Comparison of ENCODE assay signal across 11 cellular contexts in genomic region chr14:19993438-19993837, GRCh38. TPM values are rescaled to one million over a fixed set of nuclear protein-coding genes. Genes with fewer than 3 reads are reported as not detected.
"Had no signal": no experiment of that assay in that cellular context is flagged by ENCODE, and none has a peak within 500 bp of the region (broad histone marks: within the 10 kb centered on the region; RNA-seq: fewer than 3 reads in every experiment).

No MANE protein-coding gene starts in this region.

- H3K27ac ChIP-seq: GM23248 had no signal

- DNase-seq: GM23248, GOT3, H7, H9, HCEC 1CT, HFFc6 had no signal

- H2AFZ ChIP-seq: GM23248, GM23338 had no signal

- H3K36me3 ChIP-seq: HAP-1 had no signal

- H3K4me3 ChIP-seq: GM23248, GM23338, HAP-1 had no signal

- H3K4me2 ChIP-seq: GM23338 had no signal

- ATAC-seq: GM23338, HCT116 had no signal

- H3K9ac ChIP-seq: GM23248 had no signal

- H3K4me1 ChIP-seq: HAP-1 had no signal

- H3K9me3 ChIP-seq: HAP-1 had no signal

RNA-seq across cellular contexts. Expression of gene OR4Q2, which starts 8.5 kb away (rescaled TPM):
- total RNA-seq: GM23248, GM23338, H1, H4, H7, H9, HFFc6 had no signal
- polyA plus RNA-seq: GM23248, GM23338, H1 had no signal

RNA-seq across cellular contexts. Expression of gene OR4K15, which starts 18.0 kb away (rescaled TPM):
- total RNA-seq: GM23248, GM23338, H1, H4, H7, H9, HFFc6 had no signal
- polyA plus RNA-seq: GM23248, GM23338, H1 had no signal

RNA-seq across cellular contexts. Expression of gene OR4K14, which starts 25.7 kb away (rescaled TPM):
- total RNA-seq: GM23248, GM23338, H1, H4, H7, H9, HFFc6 had no signal
- polyA plus RNA-seq: GM23248, GM23338, H1 had no signal

RNA-seq across cellular contexts. Expression of gene OR4K13, which starts 42.4 kb away (rescaled TPM):
- total RNA-seq: GM23248, GM23338, H1, H4, H7, H9, HFFc6 had no signal
- polyA plus RNA-seq: GM23248, GM23338, H1 had no signal
